ENCODE assay signal across 12 cellular contexts in the genomic region with DNA sequence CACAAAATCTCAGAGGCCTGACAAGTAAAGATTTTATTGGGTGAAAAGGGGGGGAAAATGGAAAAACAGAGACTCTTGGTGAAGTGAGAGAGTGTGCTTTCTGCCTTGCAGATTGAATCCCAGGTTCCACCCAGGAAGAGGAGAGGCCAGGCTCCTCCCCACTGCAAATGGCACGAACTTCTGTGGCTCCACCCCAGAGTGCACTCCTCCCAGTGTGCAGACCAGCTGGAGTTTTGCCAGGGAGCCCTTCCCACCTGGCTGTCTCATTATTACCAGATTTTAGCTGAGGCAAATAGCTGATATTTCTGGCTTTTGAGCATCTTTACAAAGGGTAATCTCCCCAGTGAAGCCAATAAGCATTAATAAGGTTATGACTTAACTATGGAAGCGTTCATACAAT. TPM values are rescaled to one million over a fixed set of nuclear protein-coding genes. Genes with fewer than 3 reads are reported as not detected.
DNase-seq lines count a peak whose midpoint lies in the region; ATAC-seq, FAIRE-seq and TF ChIP-seq lines count a peak whose summit lies in the region.
"Had no signal": no experiment of that assay in that cellular context is flagged by ENCODE, and none has a peak within 500 bp of the region (broad histone marks: within the 10 kb centered on the region; RNA-seq: fewer than 3 reads in every experiment).

No MANE protein-coding gene starts in this region.

- DNase-seq in Caki2 (ENCODE audit: low read depth) (peak; percentile 18), RPMI8226 (peak; percentile 45), epithelial cell of prostate (ENCODE audit: low read depth, low spot score) (peak; percentile 10), GM12891 (ENCODE audit: insufficient read length, low spot score) (no peak), NCI-H2196 treated with DMSO at 0.1 percent for 48 hours (lab: John Stamatoyannopoulos, UW; ENCODE audit: unreplicated experiment) (no peak), NCI-H1417 treated with DMSO at 0.1 percent for 48 hours (lab: John Stamatoyannopoulos, UW) (no peak)
- DNase-seq: effector CD4-positive, alpha-beta T cell; NCI-H446 treated with DMSO at 0.1 percent for 48 hours had no signal

- no peak overlapping the region for H3K4me3 ChIP-seq in ACC112 (ENCODE audit: low read depth, low read length)
- H3K4me3 ChIP-seq: HAP-1 had no signal

- no peaks in the 10 kb centered on the region for H3K36me3 ChIP-seq in ACC112 (ENCODE audit: insufficient read depth, low read length)
- H3K36me3 ChIP-seq: HAP-1 had no signal

- FAIRE-seq in GM12891 (lab: Jason Lieb, UNC), result no peak

- no peak for ATAC-seq in HG02798 (IDR thresholded peaks at IDR 0.05; ENCODE audit: poor library complexity, unreplicated experiment)

- peak overlapping the region; percentile 78 for H3K27ac ChIP-seq in ACC112 (ENCODE audit: low read depth, low read length)
- H3K27ac ChIP-seq in epithelial cell of prostate, result peak overlapping the region; percentile 99
- H3K27ac ChIP-seq: parathyroid adenoma had no signal

- no peak for TF ChIP-seq POLR2A in GM12891 (IDR thresholded peaks at IDR 0.05; ENCODE audit: low read depth, low read length)

- H3K27me3 ChIP-seq in ACC112 (ENCODE audit: insufficient read depth, low read length), result peaks cover 4% of the 10 kb centered on the region; the same call in 1 of the 2 replicates

- no peaks in the 10 kb centered on the region for H3K79me2 ChIP-seq in ACC112 (ENCODE audit: control insufficient read depth, insufficient read depth, low read length, unreplicated experiment)
- H3K79me2 ChIP-seq: parathyroid adenoma had no signal

- H3K4me1 ChIP-seq in ACC112 (ENCODE audit: control insufficient read depth, insufficient read depth, low read length, unreplicated experiment), result peaks cover 33% of the 10 kb centered on the region
- H3K4me1 ChIP-seq: HAP-1, parathyroid adenoma had no signal

- in situ Hi-C loops in Caki2 (cut with HindIII; ENCODE audit: low pct_unique_long_range_greater_than_20kb, low sequenced_read_pairs), result no loop called here

- H2AFZ ChIP-seq in ACC112 (ENCODE audit: low read length, unreplicated experiment), result no peak overlapping the region
- H2AFZ ChIP-seq: parathyroid adenoma had no signal

TF ChIP-seq in GM12891, 5 proteins besides CTCF, POLR2A, EP300 and RAD21:
- no peak for TF ChIP-seq PAX5 (IDR thresholded peaks at IDR 0.05; ENCODE audit: insufficient read depth, low read length, severe bottlenecking)
- no peak for TF ChIP-seq POLR2AphosphoS5 (IDR thresholded peaks at IDR 0.05; ENCODE audit: low read depth, low read length)
- TF ChIP-seq POU2F2 (IDR thresholded peaks at IDR 0.05; ENCODE audit: low read depth, low read length), result no peak
- no peak for TF ChIP-seq SPI1 (IDR thresholded peaks at IDR 0.05; ENCODE audit: low read depth, low read length)
- TF ChIP-seq TAF1 (IDR thresholded peaks at IDR 0.05; ENCODE audit: low read depth, low read length), result no peak

RNA-seq across cellular contexts. Expression of a gene that starts 51.9 kb away (rescaled TPM):
- total RNA-seq in Caki2 (2014; rRNA removed; shearing (Covaris generic); ENCODE audit: low replicate concordance), result not detected in 2 replicates
- 55.2 TPM for polyA plus RNA-seq in GM12891 (2012; ENCODE audit: low read depth, missing spikeins)

Comparison
In these comparisons a context has a peak if more than half of its experiments do, and no peak if none do; other contexts are left out.
1. DNase-seq: peak in Caki2 (single experiment), RPMI8226 (single experiment) and epithelial cell of prostate (single experiment); none in GM12891 (single experiment), NCI-H2196 treated with DMSO at 0.1 percent for 48 hours (single experiment) and NCI-H1417 treated with DMSO at 0.1 percent for 48 hours (single experiment).